In genomic region chr5:120405923-120406322, GRCh38 we compare ENCODE assay signal across 12 cellular contexts. TPM values are rescaled to one million over a fixed set of nuclear protein-coding genes. Genes with fewer than 3 reads are reported as not detected.
DNase-seq lines count a peak whose midpoint lies in the region; ATAC-seq, FAIRE-seq and TF ChIP-seq lines count a peak whose summit lies in the region.
"Had no signal": no experiment of that assay in that cellular context is flagged by ENCODE, and none has a peak within 500 bp of the region (broad histone marks: within the 10 kb centered on the region; RNA-seq: fewer than 3 reads in every experiment).

No MANE protein-coding gene starts in this region.

- CTCF ChIA-PET in endothelial cell of umbilical vein (lab: Charles Lee) = interaction anchor here (1.3 to 2.9 kb wide), 3 partner anchors 13 to 52 kb away, joined by 3 to 8 read pairs (median 6); no protein-coding TSS in a partner anchor

- in situ Hi-C loops in GM23248 (cut with MboI) = no loop called here

- no peaks in the 10 kb centered on the region for H3K9me1 ChIP-seq in endothelial cell of umbilical vein (replicated peaks; ENCODE audit: control insufficient read depth, extremely low read depth, insufficient read depth, low read length)

- H3K4me1 ChIP-seq in GM23248 (ENCODE audit: insufficient read depth) (peaks cover 18% of the 10 kb centered on the region), endothelial cell of umbilical vein (ENCODE audit: control insufficient read depth, extremely low read depth, insufficient read depth, low read length) (peaks cover 17% of the 10 kb centered on the region)

- TF ChIP-seq POLR2A in endothelial cell of umbilical vein (IDR thresholded peaks at IDR 0.05; ENCODE audit: low read depth, low read length) = no peak

- FAIRE-seq in endothelial cell of umbilical vein (lab: Jason Lieb, UNC) = peak; percentile 21
- FAIRE-seq: islet of Langerhans had no signal

- H3K9me3 ChIP-seq in GM23248 (ENCODE audit: low read depth) (no peaks in the 10 kb centered on the region), endothelial cell of umbilical vein (replicated peaks; ENCODE audit: control insufficient read depth, insufficient read depth, low read length) (no peaks in the 10 kb centered on the region)

- no TSS peak for BruUV-seq in endothelial cell of umbilical vein (replicated peaks; lab: Mats Ljungman, UMichigan)

- no peak for TF ChIP-seq CTCF in endothelial cell of umbilical vein (IDR thresholded peaks at IDR 0.05; ENCODE audit: extremely low read depth in 1 of 2, insufficient read depth in 1 of 2, low read depth in 1 of 2, low read length in 2 of 2)

- no peak overlapping the region for H2AFZ ChIP-seq in GM23248
- peak overlapping the region; percentile 24 for H2AFZ ChIP-seq in endothelial cell of umbilical vein (ENCODE audit: low read depth, low read length)

- H3F3A ChIP-seq in GM23248 (ENCODE audit: insufficient read depth) = peaks cover 12% of the 10 kb centered on the region; the same call in 1 of the 2 replicates

- POLR2A ChIA-PET in endothelial cell of umbilical vein (lab: Charles Lee) = no interaction called here

- H3K79me2 ChIP-seq in GM23248 (ENCODE audit: insufficient read depth) (no peaks in the 10 kb centered on the region), endothelial cell of umbilical vein (ENCODE audit: control insufficient read depth, insufficient read depth, low read length) (no peaks in the 10 kb centered on the region)

- dilution Hi-C loops in endothelial cell of umbilical vein (cut with MboI; ENCODE audit: extremely low pct_ligation_motif_present, low sequenced_read_pairs) = no loop called here

- no peak overlapping the region for H3K4me3 ChIP-seq in GM23248
- H3K4me3 ChIP-seq in endothelial cell of umbilical vein (replicated peaks in 1 of 3; ENCODE audit: insufficient read depth in 1 of 3, low read depth in 1 of 3, low read length in 3 of 3) = no peak overlapping the region

- H4K20me1 ChIP-seq in GM23248 (ENCODE audit: insufficient read depth) (no peaks in the 10 kb centered on the region), endothelial cell of umbilical vein (replicated peaks; ENCODE audit: control insufficient read depth, extremely low read depth, insufficient read depth, low read length) (no peaks in the 10 kb centered on the region)

- H3K9me2 ChIP-seq in GM23248 (ENCODE audit: insufficient read depth) = no peaks in the 10 kb centered on the region

- H3K4me2 ChIP-seq in GM23248 (ENCODE audit: unreplicated experiment) (peak overlapping the region; percentile 41), endothelial cell of umbilical vein (ENCODE audit: insufficient read depth, low read length) (peak overlapping the region; percentile 51)

- no peak for ATAC-seq in GM21381 (IDR thresholded peaks at IDR 0.05; ENCODE audit: unreplicated experiment)

- H3K27me3 ChIP-seq in GM23248 (replicated peaks; ENCODE audit: insufficient read depth) (no peaks in the 10 kb centered on the region), endothelial cell of umbilical vein (ENCODE audit: control insufficient read depth in 2 of 2, insufficient read depth in 2 of 2, low read length in 2 of 2) (no peaks in the 10 kb centered on the region)

- H3K27ac ChIP-seq in GM23248 (peak overlapping the region; percentile 32; the same call in 1 of the 2 replicates), endothelial cell of umbilical vein (ENCODE audit: insufficient read depth, low read depth, low read length) (peak overlapping the region; percentile 53)

- H3K36me3 ChIP-seq in GM23248 (ENCODE audit: low read depth) (no peaks in the 10 kb centered on the region), endothelial cell of umbilical vein (ENCODE audit: control insufficient read depth in 2 of 2, extremely low read depth in 1 of 2, insufficient read depth in 2 of 2, low read length in 2 of 2) (no peaks in the 10 kb centered on the region)

- intact Hi-C loops in endothelial cell of umbilical vein (cut with micrococcal nuclease) = loop anchor here (1.0 to 2.0 kb wide), 4 partner anchors 7 to 253 kb away; no protein-coding TSS in a partner anchor

- DNase-seq in GM23248 (peak; percentile 50), MV-4-11 (lab: John Stamatoyannopoulos, UW) (peak; percentile 18), endothelial cell of umbilical vein (ENCODE audit: low read depth, low spot score) (peak; percentile 66), renal cortical epithelial cell (ENCODE audit: low read depth) (peak; percentile 91), NCI-H524 treated with DMSO at 0.1 percent for 48 hours (lab: John Stamatoyannopoulos, UW) (no peak), superior temporal gyrus (ENCODE audit: extremely low spot score) (no peak)
- DNase-seq: DND-41; effector CD8-positive, alpha-beta T cell; NCI-H69 had no signal

- H3K9ac ChIP-seq in GM23248 = no peak overlapping the region
- no peak overlapping the region for H3K9ac ChIP-seq in endothelial cell of umbilical vein (replicated peaks; ENCODE audit: extremely low read depth, insufficient read depth, low read length)

TF ChIP-seq in endothelial cell of umbilical vein, 7 proteins besides CTCF, POLR2A, EP300 and RAD21:
- TF ChIP-seq JUN (IDR thresholded peaks at IDR 0.05; ENCODE audit: borderline replicate concordance, insufficient read depth, insufficient read length, low read depth) (peak; percentile 11), FOS (IDR thresholded peaks at IDR 0.05; ENCODE audit: borderline replicate concordance, insufficient read depth, low read length) (peak; percentile 57), EZH2 (IDR thresholded peaks at IDR 0.05; ENCODE audit: borderline replicate concordance, low read depth, low read length, severe bottlenecking) (no peak), GATA2 (IDR thresholded peaks at IDR 0.05; ENCODE audit: insufficient read depth, insufficient read length, low read depth, low read length) (peak; percentile 84), MAX (IDR thresholded peaks at IDR 0.05; ENCODE audit: insufficient read depth, insufficient read length) (no peak), MYC (IDR thresholded peaks at IDR 0.05; ENCODE audit: low read depth, low read length) (no peak), POLR2AphosphoS5 (IDR thresholded peaks at IDR 0.05; ENCODE audit: insufficient read depth, low read depth, low read length) (no peak)

RNA-seq across cellular contexts. Expression of gene PRR16, which starts 58.2 kb away (rescaled TPM):
- 32.5 and 33.0 TPM in 2 replicates for total RNA-seq in GM23248 (2014; rRNA removed; shearing (Covaris generic))
- 67.4 and 68.8 TPM in 2 replicates for polyA plus RNA-seq in GM23248 (2016; fragmentation: Nextera tagmentation; extraction: Ambion mirVana)
- 0.91 and 2.3 TPM in 2 replicates for total RNA-seq in endothelial cell of umbilical vein
- 0.88 and 1.2 TPM in 2 replicates for polyA plus RNA-seq in endothelial cell of umbilical vein
- 2.3 and 2.5 TPM in 2 replicates for polyA plus RNA-seq in endothelial cell of umbilical vein (2011; cell fraction: cytosol; rRNA removed)
- 1.6 and 1.9 TPM in 2 replicates for polyA plus RNA-seq in endothelial cell of umbilical vein (2011; cell fraction: nucleus; rRNA removed)
- 7.9 and 9.9 TPM in 2 replicates for polyA plus RNA-seq in endothelial cell of umbilical vein (2012)
- 1.1 and 1.2 TPM in 2 replicates for polyA minus RNA-seq in endothelial cell of umbilical vein
- polyA minus RNA-seq in endothelial cell of umbilical vein (2011; cell fraction: cytosol; rRNA and poly(A)+ RNA removed) = not detected
- 1.8 and 2.4 TPM in 2 replicates for polyA minus RNA-seq in endothelial cell of umbilical vein (2011; cell fraction: nucleus; rRNA and poly(A)+ RNA removed)
- 0.35 and 0.70 TPM in 2 replicates for total RNA-seq in renal cortical epithelial cell
- total RNA-seq: activated T-helper 2 cell treated with anti-CD3 and anti-CD28 coated beads, Interferon-gamma antibody, Interleukin-2, Interleukin-4, amounts not matched to agents 10 μg/mL and 5 μg/mL and 100 μg/mL, durations not matched to agents 14 hours and 24 hours and 36 hours had no signal

Comparison
In these comparisons a context has a peak if more than half of its experiments do, and no peak if none do; other contexts are left out.
1. DNase-seq: peak in GM23248 (single experiment), MV-4-11 (single experiment), endothelial cell of umbilical vein (single experiment) and renal cortical epithelial cell (single experiment); none in NCI-H524 treated with DMSO at 0.1 percent for 48 hours (single experiment) and superior temporal gyrus (single experiment).
2. RNA of gene PRR16, which starts 58.2 kb away (total RNA-seq): 32.5 to 33.0 TPM in GM23248; 0.91 to 2.3 TPM in endothelial cell of umbilical vein and 0.35 to 0.70 TPM in renal cortical epithelial cell; every median in the first group is over 10 times any median in the second.